ENCODE assay signal across 11 cellular contexts in the genomic region with DNA sequence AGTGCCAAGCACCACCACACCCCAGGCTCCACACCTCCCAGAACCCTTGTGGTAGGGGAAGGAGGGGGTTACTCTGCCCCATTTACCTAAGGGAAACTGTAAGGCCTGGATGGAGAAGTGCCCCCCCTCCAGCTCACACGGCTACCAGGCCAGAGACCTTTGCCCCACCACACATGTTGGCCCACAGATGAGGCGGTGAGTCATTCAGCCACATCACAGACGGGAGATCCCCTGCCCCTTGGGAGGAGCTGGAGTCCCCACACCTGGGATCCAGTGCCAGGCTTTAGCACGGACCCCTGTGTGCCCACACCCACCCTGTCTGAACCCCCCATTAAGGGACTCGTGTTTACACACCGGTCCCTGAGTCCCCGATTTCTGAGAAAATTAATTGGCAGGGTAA. TPM values are rescaled to one million over a fixed set of nuclear protein-coding genes. Genes with fewer than 3 reads are reported as not detected.
A peak's percentile ranks its signal among the peaks of the same experiment; 100 is the strongest.
DNase-seq lines count a peak whose midpoint lies in the region; ATAC-seq, FAIRE-seq and TF ChIP-seq lines count a peak whose summit lies in the region.
"Had no signal": no experiment of that assay in that cellular context is flagged by ENCODE, and none has a peak within 500 bp of the region (broad histone marks: within the 10 kb centered on the region; RNA-seq: fewer than 3 reads in every experiment).

No MANE protein-coding gene starts in this region.

- H3K79me2 ChIP-seq in osteoblast (ENCODE audit: insufficient read depth, low read length): no peaks in the 10 kb centered on the region

- peaks cover 13% of the 10 kb centered on the region for H3K4me1 Mint-ChIP-seq in activated naive CD8-positive, alpha-beta T cell treated with anti-CD3 and anti-CD28 coated beads, Interleukin-2, amount 50 U/mL, for 24 hours

- FAIRE-seq in GM18507 (lab: Jason Lieb, UNC) (no peak), HTR-8/SVneo (lab: Jason Lieb, UNC) (no peak)

- no peak for TF ChIP-seq CTCF in osteoblast (IDR thresholded peaks at IDR 0.05; ENCODE audit: extremely low read depth, low read depth, low read length)

- H3K36me3 ChIP-seq in osteoblast (ENCODE audit: insufficient read depth, low read length): no peaks in the 10 kb centered on the region
- H3K36me3 ChIP-seq: gastroesophageal sphincter had no signal

- H3K4me3 Mint-ChIP-seq in activated naive CD8-positive, alpha-beta T cell treated with anti-CD3 and anti-CD28 coated beads, Interleukin-2, amount 50 U/mL, for 24 hours: no peak overlapping the region

- no peak overlapping the region for H3K27ac ChIP-seq in osteoblast (ENCODE audit: low read depth, low read length)
- H3K27ac ChIP-seq: gastroesophageal sphincter, SK-N-MC had no signal

- no peak overlapping the region for H3K4me2 ChIP-seq in osteoblast (ENCODE audit: insufficient read depth, low read length)

- H3K27me3 Mint-ChIP-seq in activated naive CD8-positive, alpha-beta T cell treated with anti-CD3 and anti-CD28 coated beads, Interleukin-2, amount 50 U/mL, for 24 hours: peaks cover 30% of the 10 kb centered on the region

- no peak overlapping the region for H3K27ac Mint-ChIP-seq in activated naive CD8-positive, alpha-beta T cell treated with anti-CD3 and anti-CD28 coated beads, Interleukin-2, amount 50 U/mL, for 24 hours

- no peaks in the 10 kb centered on the region for H3K36me3 Mint-ChIP-seq in activated naive CD8-positive, alpha-beta T cell treated with anti-CD3 and anti-CD28 coated beads, Interleukin-2, amount 50 U/mL, for 24 hours (ENCODE audit: low read depth)

- H3K4me3 ChIP-seq in osteoblast (ENCODE audit: insufficient read depth, low read length): no peak overlapping the region
- H3K4me3 ChIP-seq: gastroesophageal sphincter, SK-N-MC had no signal

- H2AFZ ChIP-seq in osteoblast (ENCODE audit: low read length): no peak overlapping the region

- no peaks in the 10 kb centered on the region for H3K9me3 Mint-ChIP-seq in activated naive CD8-positive, alpha-beta T cell treated with anti-CD3 and anti-CD28 coated beads, Interleukin-2, amount 50 U/mL, for 24 hours

- H3K9me3 ChIP-seq in osteoblast (ENCODE audit: low read depth, low read length): no peaks in the 10 kb centered on the region
- H3K9me3 ChIP-seq: gastroesophageal sphincter had no signal

- H3K4me1 ChIP-seq in osteoblast (ENCODE audit: insufficient read depth, low read length): no peaks in the 10 kb centered on the region

- H3K27me3 ChIP-seq in osteoblast (ENCODE audit: insufficient read depth, low read length): peaks cover 18% of the 10 kb centered on the region

- peak; percentile 84 for ATAC-seq in activated naive CD8-positive, alpha-beta T cell treated with anti-CD3 and anti-CD28 coated beads, Interleukin-2, amount 50 U/mL, for 24 hours
- ATAC-seq in GM19397 (IDR thresholded peaks at IDR 0.05; ENCODE audit: unreplicated experiment): no peak
- ATAC-seq: gastroesophageal sphincter had no signal

- DNase-seq in GM18507 (ENCODE audit: extremely low spot score, insufficient read length, low read depth) (peak; percentile 14), HTR-8/SVneo (ENCODE audit: insufficient read length, low spot score) (peak; percentile 45), osteoblast (ENCODE audit: insufficient read length, low spot score, missing footprints) (peak; percentile 94), T-helper 1 cell (no peak), Kasumi-1 (lab: John Stamatoyannopoulos, UW) (no peak)
- DNase-seq in activated naive CD8-positive, alpha-beta T cell treated with anti-CD3 and anti-CD28 coated beads, Interleukin-2, amount 50 U/mL, for 24 hours: peak; percentile 62
- DNase-seq: amniotic stem cell, KG1 had no signal

- no peaks in the 10 kb centered on the region for H4K20me1 ChIP-seq in osteoblast (ENCODE audit: insufficient read depth, low read length)

RNA-seq across cellular contexts. Expression of a gene that starts 24.9 kb away (rescaled TPM):
- total RNA-seq in osteoblast: 10.9 and 13.3 TPM in 2 replicates

Comparison
In these comparisons a context has a peak if more than half of its experiments do, and no peak if none do; other contexts are left out.
1. DNase-seq: peak in GM18507 (single experiment), HTR-8/SVneo (single experiment), activated naive CD8-positive, alpha-beta T cell treated with anti-CD3 and anti-CD28 coated beads, Interleukin-2, amount 50 U/mL, for 24 hours (single experiment) and osteoblast (single experiment); none in T-helper 1 cell (0 of 5) and Kasumi-1 (0 of 2).